ENCODE assay signal across 21 cellular contexts in genomic region chr17:38717139-38717745, GRCh38. TPM values are rescaled to one million over a fixed set of nuclear protein-coding genes. Genes with fewer than 3 reads are reported as not detected.
DNase-seq lines count a peak whose midpoint lies in the region; ATAC-seq, FAIRE-seq and TF ChIP-seq lines count a peak whose summit lies in the region.
"Had no signal": no experiment of that assay in that cellular context is flagged by ENCODE, and none has a peak within 500 bp of the region (broad histone marks: within the 10 kb centered on the region; RNA-seq: fewer than 3 reads in every experiment).

No MANE protein-coding gene starts in this region.

- H3K4me3 ChIP-seq in H1 (ENCODE audit: extremely low read depth in 1 of 4, insufficient read depth in 2 of 4, low read depth in 3 of 4, low read length in 4 of 4) = no peak overlapping the region
- H3K4me3 ChIP-seq: heart right ventricle, left ventricle myocardium inferior had no signal

- H3K23me2 ChIP-seq in H1 (ENCODE audit: low read depth, low read length) = peaks cover 2% of the 10 kb centered on the region; the same call in 1 of the 2 replicates

- TF ChIP-seq EP300 in H1 (IDR thresholded peaks at IDR 0.05; ENCODE audit: borderline replicate concordance in 1 of 2, low read depth in 2 of 2, low read length in 2 of 2) = no peak

- peak overlapping the region; percentile 1 for H3K27ac Mint-ChIP-seq in activated CD4-positive, alpha-beta memory T cell treated with anti-CD3 and anti-CD28 coated beads for 36 hours
- no peak overlapping the region for H3K27ac Mint-ChIP-seq in activated CD4-positive, alpha-beta memory T cell treated with anti-CD3 and anti-CD28 coated beads, Interleukin-2, amount 10 ng/mL, durations not matched to agents 7 days and 5 days

- TF ChIP-seq CTCF in H1 (IDR thresholded peaks at IDR 0.05; ENCODE audit: control extremely low read depth in 1 of 3, insufficient read depth in 1 of 3, low read depth in 1 of 3, low read length in 3 of 3) = no peak

- H3K79me2 ChIP-seq in H1 (ENCODE audit: control insufficient read depth in 1 of 2, insufficient read depth in 2 of 2, low read length in 2 of 2) = no peaks in the 10 kb centered on the region

- H3K56ac ChIP-seq in H1 (replicated peaks; ENCODE audit: insufficient read length, low read depth, low read length) = no peak overlapping the region

- FAIRE-seq in H1 (lab: Jason Lieb, UNC) = no peak
- FAIRE-seq: G401.6, urothelium cell line had no signal

- no peak for TF ChIP-seq POLR2A in H1 (IDR thresholded peaks at IDR 0.05; ENCODE audit: control extremely low read depth in 1 of 2, low read depth in 2 of 2, low read length in 2 of 2)

- H3K36me3 Mint-ChIP-seq in activated CD4-positive, alpha-beta memory T cell treated with anti-CD3 and anti-CD28 coated beads for 36 hours = peaks cover 54% of the 10 kb centered on the region
- peaks cover 63% of the 10 kb centered on the region for H3K36me3 Mint-ChIP-seq in activated CD4-positive, alpha-beta memory T cell treated with anti-CD3 and anti-CD28 coated beads, Interleukin-2, amount 10 ng/mL, durations not matched to agents 7 days and 5 days (ENCODE audit: low read depth)

- H3K4me2 ChIP-seq in H1 (ENCODE audit: insufficient read depth in 1 of 2, low read depth in 2 of 2, low read length in 2 of 2) = no peak overlapping the region

- no peak overlapping the region for H3K23ac ChIP-seq in H1 (ENCODE audit: insufficient read length)

- H4K20me1 ChIP-seq in H1 (replicated peaks in 1 of 2; ENCODE audit: control insufficient read depth in 1 of 2, insufficient read depth in 2 of 2, low read length in 2 of 2) = no peaks in the 10 kb centered on the region

- H3K27me3 Mint-ChIP-seq in activated CD4-positive, alpha-beta memory T cell treated with anti-CD3 and anti-CD28 coated beads for 36 hours = no peaks in the 10 kb centered on the region
- no peaks in the 10 kb centered on the region for H3K27me3 Mint-ChIP-seq in activated CD4-positive, alpha-beta memory T cell treated with anti-CD3 and anti-CD28 coated beads, Interleukin-2, amount 10 ng/mL, durations not matched to agents 7 days and 5 days
- H3K27me3 Mint-ChIP-seq: activated CD4-positive, alpha-beta T cell treated with anti-CD3 and anti-CD28 coated beads, Interleukin-2, amount 10 ng/mL, durations not matched to agents 24 days and 14 days had no signal

- CTCF ChIA-PET in activated CD4-positive, alpha-beta memory T cell treated with anti-CD3 and anti-CD28 coated beads for 36 hours (lab: Charles Lee) = interaction anchor here (1.1 to 2.0 kb wide), 4 partner anchors 11 to 42 kb away, joined by 3 to 11 read pairs (median 8); partner anchors contain the start of gene EPOP
- CTCF ChIA-PET in activated CD4-positive, alpha-beta memory T cell treated with anti-CD3 and anti-CD28 coated beads, Interleukin-2, amount 10 ng/mL, durations not matched to agents 7 days and 5 days (lab: Charles Lee) = interaction anchor here (1.6 kb wide), 1 partner anchor 11 kb away, joined by 4 read pairs; no protein-coding TSS in a partner anchor
- CTCF ChIA-PET in H1 (lab: Charles Lee; ENCODE audit: partially characterized antibody) = interaction anchor here (0.6 to 7.9 kb wide), 5 partner anchors 12 to 1029 kb away, joined by 3 to 49 read pairs (median 4); no protein-coding TSS in a partner anchor

- H2BK120ac ChIP-seq in H1 (replicated peaks; ENCODE audit: low read depth, low read length) = no peak overlapping the region

- peak overlapping the region; percentile 1; the same call in 1 of the 2 replicates for H4K8ac ChIP-seq in H1 (ENCODE audit: extremely low read depth, insufficient read depth, low read length)

- peaks cover 0 to 11% (median 7%) of the 10 kb centered on the region in 4 experiments; a peak in 6 of 7 replicates for H3K27me3 ChIP-seq in H1 (replicated peaks in 1 of 4; ENCODE audit: control insufficient read depth in 3 of 4, extremely low read depth in 1 of 4, insufficient read depth in 3 of 4, low read length in 3 of 4)
- H3K27me3 ChIP-seq: heart right ventricle had no signal

- no peak overlapping the region for H2BK12ac ChIP-seq in H1 (ENCODE audit: low read depth, low read length)

- H3K79me1 ChIP-seq in H1 (ENCODE audit: low read depth, low read length) = no peaks in the 10 kb centered on the region

- peaks cover 14 to 41% (median 25%) of the 10 kb centered on the region in 4 experiments for H3K4me1 ChIP-seq in H1 (replicated peaks in 1 of 4; ENCODE audit: control insufficient read depth in 3 of 4, insufficient read depth in 4 of 4, low read length in 3 of 4)

- H3K14ac ChIP-seq in H1 (ENCODE audit: insufficient read length) = no peak overlapping the region

- no peak overlapping the region for H3K4ac ChIP-seq in H1 (replicated peaks; ENCODE audit: insufficient read length, low read depth, low read length)

- no peak overlapping the region for H4K5ac ChIP-seq in H1 (ENCODE audit: insufficient read length, low read depth, low read length)

- intact Hi-C loops in activated CD4-positive, alpha-beta memory T cell treated with anti-CD3 and anti-CD28 coated beads for 36 hours (cut with micrococcal nuclease) = no loop called here

- 87% methylated on average over 12 of the region's 12 CpGs; no CpG with 5 or more reads in 1 of the 2 experiments for WGBS in H1 (ENCODE audit: extremely low coverage in 1 of 2, insufficient coverage in 1 of 2, insufficient read length in 1 of 2, insufficient replicate concordance in 2 of 2, low coverage in 1 of 2, low lambda C conversion rate in 2 of 2, missing lambda C conversion rate in 1 of 2), 2 experiments

- H3K4me1 Mint-ChIP-seq in activated CD4-positive, alpha-beta memory T cell treated with anti-CD3 and anti-CD28 coated beads for 36 hours (ENCODE audit: low read depth) = peaks cover 48% of the 10 kb centered on the region
- H3K4me1 Mint-ChIP-seq in activated CD4-positive, alpha-beta memory T cell treated with anti-CD3 and anti-CD28 coated beads, Interleukin-2, amount 10 ng/mL, durations not matched to agents 7 days and 5 days = peaks cover 29% of the 10 kb centered on the region

- H2BK20ac ChIP-seq in H1 (ENCODE audit: low read length) = no peak overlapping the region

- no peak overlapping the region for H2AFZ ChIP-seq in H1 (ENCODE audit: low read length)

- H2BK15ac ChIP-seq in H1 (ENCODE audit: low read length) = no peak overlapping the region

- H3K9me3 ChIP-seq in H1 (ENCODE audit: insufficient read depth in 2 of 2, low read depth in 1 of 2, low read length in 1 of 2) = no peaks in the 10 kb centered on the region
- H3K9me3 ChIP-seq: heart right ventricle, left ventricle myocardium inferior had no signal

- no peak overlapping the region for H3K18ac ChIP-seq in H1 (ENCODE audit: extremely low read depth, low read length)

- no peak overlapping the region for H2BK5ac ChIP-seq in H1 (ENCODE audit: low read depth, low read length)

- no peak overlapping the region for H4K91ac ChIP-seq in H1 (replicated peaks; ENCODE audit: insufficient read length, low read length)

- POLR2A ChIA-PET in activated CD4-positive, alpha-beta memory T cell treated with anti-CD3 and anti-CD28 coated beads for 36 hours (lab: Charles Lee) = interaction anchor here (1.5 to 3.1 kb wide), 3 partner anchors 11 to 16 kb away, joined by 4 to 34 read pairs (median 10); partner anchors contain the start of gene MLLT6
- POLR2A ChIA-PET in activated CD4-positive, alpha-beta memory T cell treated with anti-CD3 and anti-CD28 coated beads, Interleukin-2, amount 10 ng/mL, durations not matched to agents 7 days and 5 days (lab: Charles Lee) = interaction anchor here (1.4 to 16.6 kb wide), 4 partner anchors 11 to 43 kb away, joined by 3 to 419 read pairs (median 24); partner anchors contain the start of genes MLLT6 and PSMB3
- POLR2A ChIA-PET in H1 (lab: Charles Lee; ENCODE audit: partially characterized antibody) = interaction anchor here (1.0 to 3.9 kb wide), 5 partner anchors 9 to 18 kb away, joined by 3 to 38 read pairs (median 8); partner anchors contain the start of genes CISD3 and MLLT6

- DNase-seq in activated CD4-positive, alpha-beta memory T cell treated with anti-CD3 and anti-CD28 coated beads for 36 hours = no peak
- no peak for DNase-seq in activated CD4-positive, alpha-beta memory T cell treated with anti-CD3 and anti-CD28 coated beads, Interleukin-2, amount 10 ng/mL, durations not matched to agents 7 days and 5 days
- DNase-seq in NCI-H2029 treated with DMSO at 0.1 percent for 48 hours (lab: John Stamatoyannopoulos, UW) (peak; percentile 49), H1 (ENCODE audit: low read depth in 1 of 2, low spot score in 2 of 2) (no peak)
- DNase-seq: activated CD4-positive, alpha-beta T cell treated with anti-CD3 and anti-CD28 coated beads, Interleukin-2, amount 10 ng/mL, durations not matched to agents 24 days and 14 days; activated T-cell treated with anti-CD3 and anti-CD28 coated beads for 4 hours; DMS 273 treated with DMSO at 0.1 percent for 48 hours; heart right ventricle; KG1; left ventricle myocardium inferior; MV-4-11; NCI-H1930; retina; RPMI8226; stimulated activated CD4-positive, alpha-beta T cell treated with anti-CD3 and anti-CD28 coated beads, Interleukin-12 subunit alpha, Interleukin-12 subunit beta, amount 100 ng/mL, for 4 hours; stimulated activated CD8-positive, alpha-beta memory T cell treated with anti-CD3 and anti-CD28 coated beads, Interleukin-4, amount 100 ng/mL, for 48 hours had no signal

- no peak for ATAC-seq in GM21737 (IDR thresholded peaks at IDR 0.05; ENCODE audit: unreplicated experiment)
- no peak for ATAC-seq in GM18867 (IDR thresholded peaks at IDR 0.05; ENCODE audit: unreplicated experiment)
- ATAC-seq: heart right ventricle, SK-N-SH treated with all-trans-retinoic acid at 6 μM for 48 hours had no signal

- H3K4me3 Mint-ChIP-seq in activated CD4-positive, alpha-beta memory T cell treated with anti-CD3 and anti-CD28 coated beads for 36 hours = no peak overlapping the region
- H3K4me3 Mint-ChIP-seq in activated CD4-positive, alpha-beta memory T cell treated with anti-CD3 and anti-CD28 coated beads, Interleukin-2, amount 10 ng/mL, durations not matched to agents 7 days and 5 days = no peak overlapping the region
- H3K4me3 Mint-ChIP-seq: activated CD4-positive, alpha-beta T cell treated with anti-CD3 and anti-CD28 coated beads, Interleukin-2, amount 10 ng/mL, durations not matched to agents 24 days and 14 days had no signal

- no peaks in the 10 kb centered on the region for H3K9me3 Mint-ChIP-seq in activated CD4-positive, alpha-beta memory T cell treated with anti-CD3 and anti-CD28 coated beads for 36 hours
- H3K9me3 Mint-ChIP-seq in activated CD4-positive, alpha-beta memory T cell treated with anti-CD3 and anti-CD28 coated beads, Interleukin-2, amount 10 ng/mL, durations not matched to agents 7 days and 5 days = no peaks in the 10 kb centered on the region
- H3K9me3 Mint-ChIP-seq: activated CD4-positive, alpha-beta T cell treated with anti-CD3 and anti-CD28 coated beads, Interleukin-2, amount 10 ng/mL, durations not matched to agents 24 days and 14 days had no signal

- H2AK5ac ChIP-seq in H1 (ENCODE audit: low read depth, low read length) = no peak overlapping the region

- no peak overlapping the region for H3K27ac ChIP-seq in H1 (ENCODE audit: low read depth, low read length)
- H3K27ac ChIP-seq: heart right ventricle, left ventricle myocardium inferior had no signal

- no peak for TF ChIP-seq RAD21 in H1 (IDR thresholded peaks at IDR 0.05 in 1 of 2, conservative IDR thresholded peaks at IDR 0.05 in 1 of 2; ENCODE audit: low read depth in 2 of 2, low read length in 2 of 2)

- H3K9ac ChIP-seq in H1 (replicated peaks in 1 of 4; ENCODE audit: extremely low read depth in 1 of 4, low read depth in 3 of 4, low read length in 3 of 4) = no peak overlapping the region

- no peaks in the 10 kb centered on the region for H3K36me3 ChIP-seq in H1 (ENCODE audit: control insufficient read depth in 2 of 4, insufficient read depth in 4 of 4, low read length in 3 of 4)

RNA-seq across cellular contexts. Expression of gene MLLT6, which starts 12.2 kb away (rescaled TPM):
- 100 to 1,000 TPM; 204 to 221 TPM for total RNA-seq in activated CD4-positive, alpha-beta memory T cell treated with anti-CD3 and anti-CD28 coated beads for 36 hours
- 100 to 1,000 TPM; 262 to 265 TPM for total RNA-seq in activated CD4-positive, alpha-beta memory T cell treated with anti-CD3 and anti-CD28 coated beads, Interleukin-2, amount 10 ng/mL, durations not matched to agents 7 days and 5 days
- 7.7 and 8.0 TPM in 2 replicates for total RNA-seq in H1 (2021; fragmentation: NEBNext Ultra II Directional; extraction: Animal tissue kit (Norgen Biotek cat#: 25700))
- polyA plus RNA-seq in H1 (2011; rRNA removed) = 6.5 and 7.7 TPM in 2 replicates
- 9.3 TPM for polyA plus RNA-seq in H1 (2011; cell fraction: cytosol; rRNA removed)
- polyA plus RNA-seq in H1 (2011; cell fraction: nucleus; rRNA removed) = 57.8 TPM
- 8.9 to 16.8 TPM (median 11.1 TPM) in 4 replicates for polyA plus RNA-seq in H1 (2012, experiment 1 of 2)
- 5.1 TPM for polyA plus RNA-seq in H1 (2012, experiment 2 of 2)
- polyA plus RNA-seq in H1 (2013, experiment 1 of 2) = 3.0 TPM
- polyA plus RNA-seq in H1 (2013, experiment 2 of 2) = 2.4 TPM
- 8.2 and 12.8 TPM in 2 replicates for polyA minus RNA-seq in H1 (2011; rRNA and poly(A)+ RNA removed)
- 6.0 TPM for polyA minus RNA-seq in H1 (2011; cell fraction: cytosol; rRNA and poly(A)+ RNA removed)
- polyA minus RNA-seq in H1 (2011; cell fraction: nucleus; rRNA and poly(A)+ RNA removed) = 19.7 TPM

RNA-seq across cellular contexts. Expression of gene CISD3, which starts 12.9 kb away (rescaled TPM):
- 10 to 100 TPM; 54.7 to 59.1 TPM for total RNA-seq in activated CD4-positive, alpha-beta memory T cell treated with anti-CD3 and anti-CD28 coated beads for 36 hours
- total RNA-seq in activated CD4-positive, alpha-beta memory T cell treated with anti-CD3 and anti-CD28 coated beads, Interleukin-2, amount 10 ng/mL, durations not matched to agents 7 days and 5 days = 10 to 100 TPM; 42.8 to 48.6 TPM
- total RNA-seq in H1 (2021; fragmentation: NEBNext Ultra II Directional; extraction: Animal tissue kit (Norgen Biotek cat#: 25700)) = 11.1 and 11.6 TPM in 2 replicates
- polyA plus RNA-seq in H1 (2011; rRNA removed) = 8.4 and 9.4 TPM in 2 replicates
- polyA plus RNA-seq in H1 (2011; cell fraction: cytosol; rRNA removed) = 6.7 TPM
- 7.1 TPM for polyA plus RNA-seq in H1 (2011; cell fraction: nucleus; rRNA removed)
- 7.7 to 15.0 TPM (median 9.7 TPM) in 4 replicates for polyA plus RNA-seq in H1 (2012, experiment 1 of 2)
- polyA plus RNA-seq in H1 (2012, experiment 2 of 2) = 8.8 TPM
- 7.5 TPM for polyA plus RNA-seq in H1 (2013, experiment 1 of 2)
- polyA plus RNA-seq in H1 (2013, experiment 2 of 2) = 8.1 TPM
- polyA minus RNA-seq in H1 (2011; rRNA and poly(A)+ RNA removed) = 1.8 and 3.9 TPM in 2 replicates
- polyA minus RNA-seq in H1 (2011; cell fraction: cytosol; rRNA and poly(A)+ RNA removed) = 5.7 TPM
- 6.7 TPM for polyA minus RNA-seq in H1 (2011; cell fraction: nucleus; rRNA and poly(A)+ RNA removed)

RNA-seq across cellular contexts. Expression of gene PCGF2, which starts 30.9 kb away (rescaled TPM):
- 1 to 10 TPM; 3.4 to 4.2 TPM for total RNA-seq in activated CD4-positive, alpha-beta memory T cell treated with anti-CD3 and anti-CD28 coated beads for 36 hours
- total RNA-seq in activated CD4-positive, alpha-beta memory T cell treated with anti-CD3 and anti-CD28 coated beads, Interleukin-2, amount 10 ng/mL, durations not matched to agents 7 days and 5 days = 1 to 10 TPM; 2.6 to 3.3 TPM
- 86.1 and 93.3 TPM in 2 replicates for total RNA-seq in H1 (2021; fragmentation: NEBNext Ultra II Directional; extraction: Animal tissue kit (Norgen Biotek cat#: 25700))
- polyA plus RNA-seq in H1 (2011; rRNA removed) = 42.1 and 81.4 TPM in 2 replicates
- 29.9 TPM for polyA plus RNA-seq in H1 (2011; cell fraction: cytosol; rRNA removed)
- 84.7 TPM for polyA plus RNA-seq in H1 (2011; cell fraction: nucleus; rRNA removed)
- 75.9 to 100 TPM (median 96.1 TPM) in 4 replicates for polyA plus RNA-seq in H1 (2012, experiment 1 of 2)
- polyA plus RNA-seq in H1 (2012, experiment 2 of 2) = 61.3 TPM
- polyA plus RNA-seq in H1 (2013, experiment 1 of 2) = 40.8 TPM
- 42.2 TPM for polyA plus RNA-seq in H1 (2013, experiment 2 of 2)
- polyA minus RNA-seq in H1 (2011; rRNA and poly(A)+ RNA removed) = 13.2 and 28.0 TPM in 2 replicates
- 57.5 TPM for polyA minus RNA-seq in H1 (2011; cell fraction: cytosol; rRNA and poly(A)+ RNA removed)
- 21.4 TPM for polyA minus RNA-seq in H1 (2011; cell fraction: nucleus; rRNA and poly(A)+ RNA removed)

RNA-seq across cellular contexts. Expression of gene PSMB3, which starts 35.3 kb away (rescaled TPM):
- total RNA-seq in activated CD4-positive, alpha-beta memory T cell treated with anti-CD3 and anti-CD28 coated beads for 36 hours = 100 to 1,000 TPM; 335 to 348 TPM
- total RNA-seq in activated CD4-positive, alpha-beta memory T cell treated with anti-CD3 and anti-CD28 coated beads, Interleukin-2, amount 10 ng/mL, durations not matched to agents 7 days and 5 days = 100 to 1,000 TPM; 241 to 242 TPM
- 291 and 301 TPM in 2 replicates for total RNA-seq in H1 (2021; fragmentation: NEBNext Ultra II Directional; extraction: Animal tissue kit (Norgen Biotek cat#: 25700))
- polyA plus RNA-seq in H1 (2011; rRNA removed) = 866 and 914 TPM in 2 replicates
- 619 TPM for polyA plus RNA-seq in H1 (2011; cell fraction: cytosol; rRNA removed)
- polyA plus RNA-seq in H1 (2011; cell fraction: nucleus; rRNA removed) = 473 TPM
- polyA plus RNA-seq in H1 (2012, experiment 1 of 2) = 334 to 383 TPM (median 362 TPM) in 4 replicates
- polyA plus RNA-seq in H1 (2012, experiment 2 of 2) = 693 TPM
- 292 TPM for polyA plus RNA-seq in H1 (2013, experiment 1 of 2)
- polyA plus RNA-seq in H1 (2013, experiment 2 of 2) = 289 TPM
- 275 and 292 TPM in 2 replicates for polyA minus RNA-seq in H1 (2011; rRNA and poly(A)+ RNA removed)
- 96.6 TPM for polyA minus RNA-seq in H1 (2011; cell fraction: cytosol; rRNA and poly(A)+ RNA removed)
- polyA minus RNA-seq in H1 (2011; cell fraction: nucleus; rRNA and poly(A)+ RNA removed) = 86.6 TPM

RNA-seq across cellular contexts. Expression of gene EPOP, which starts 42.5 kb away (rescaled TPM):
- 10 to 100 TPM; 37.1 to 38.0 TPM for total RNA-seq in activated CD4-positive, alpha-beta memory T cell treated with anti-CD3 and anti-CD28 coated beads for 36 hours
- total RNA-seq in activated CD4-positive, alpha-beta memory T cell treated with anti-CD3 and anti-CD28 coated beads, Interleukin-2, amount 10 ng/mL, durations not matched to agents 7 days and 5 days = 10 to 100 TPM; 10.2 to 10.3 TPM
- total RNA-seq in H1 (2021; fragmentation: NEBNext Ultra II Directional; extraction: Animal tissue kit (Norgen Biotek cat#: 25700)) = 3.3 and 4.0 TPM in 2 replicates
- 1.5 and 2.1 TPM in 2 replicates for polyA plus RNA-seq in H1 (2011; rRNA removed)
- polyA plus RNA-seq in H1 (2011; cell fraction: cytosol; rRNA removed) = 2.1 TPM
- polyA plus RNA-seq in H1 (2011; cell fraction: nucleus; rRNA removed) = 2.2 TPM
- 4.3 to 5.9 TPM (median 5.2 TPM) in 4 replicates for polyA plus RNA-seq in H1 (2012, experiment 1 of 2)
- polyA plus RNA-seq in H1 (2012, experiment 2 of 2) = 5.1 TPM
- 1.3 TPM for polyA plus RNA-seq in H1 (2013, experiment 1 of 2)
- 1.3 TPM for polyA plus RNA-seq in H1 (2013, experiment 2 of 2)
- polyA minus RNA-seq in H1 (2011; rRNA and poly(A)+ RNA removed) = 0.78 and 1.5 TPM in 2 replicates
- polyA minus RNA-seq in H1 (2011; cell fraction: cytosol; rRNA and poly(A)+ RNA removed) = 1.8 TPM
- 2.2 TPM for polyA minus RNA-seq in H1 (2011; cell fraction: nucleus; rRNA and poly(A)+ RNA removed)

Comparison
In these comparisons a context has a peak if more than half of its experiments do, and no peak if none do; other contexts are left out.
1. RNA of gene MLLT6, which starts 12.2 kb away (total RNA-seq): 262 to 265 TPM in activated CD4-positive, alpha-beta memory T cell treated with anti-CD3 and anti-CD28 coated beads, Interleukin-2, amount 10 ng/mL, durations not matched to agents 7 days and 5 days and 204 to 221 TPM in activated CD4-positive, alpha-beta memory T cell treated with anti-CD3 and anti-CD28 coated beads for 36 hours; 7.7 to 8.0 TPM in H1; every median in the first group is over 10 times any median in the second.
2. RNA of gene PCGF2, which starts 30.9 kb away (total RNA-seq): 86.1 to 93.3 TPM in H1; 3.4 to 4.2 TPM in activated CD4-positive, alpha-beta memory T cell treated with anti-CD3 and anti-CD28 coated beads for 36 hours and 2.6 to 3.3 TPM in activated CD4-positive, alpha-beta memory T cell treated with anti-CD3 and anti-CD28 coated beads, Interleukin-2, amount 10 ng/mL, durations not matched to agents 7 days and 5 days; every median in the first group is over 10 times any median in the second.